Comparison of ENCODE assay signal across 16 cellular contexts in genomic region chr9:16192403-16193017, GRCh38.
DNase-seq lines count a peak whose midpoint lies in the region; ATAC-seq, FAIRE-seq and TF ChIP-seq lines count a peak whose summit lies in the region.
"Had no signal": no experiment of that assay in that cellular context is flagged by ENCODE, and none has a peak within 500 bp of the region (broad histone marks: within the 10 kb centered on the region; RNA-seq: fewer than 3 reads in every experiment).

No MANE protein-coding gene starts in this region.

- no peak overlapping the region for H3K14ac ChIP-seq in H1 (ENCODE audit: insufficient read length)

- H3K4me1 Mint-ChIP-seq in activated CD8-positive, alpha-beta T cell treated with anti-CD3 and anti-CD28 coated beads, Interleukin-2, amount 10 ng/mL, durations not matched to agents 7 days and 5 days (ENCODE audit: low read depth): peaks cover 5% of the 10 kb centered on the region
- H3K4me1 Mint-ChIP-seq: activated B cell treated with CpG ODN at 0.5 μM for 24 hours had no signal

- H2AFZ ChIP-seq in DND-41 (ENCODE audit: low read depth, low read length): no peak overlapping the region
- H2AFZ ChIP-seq in H1 (ENCODE audit: low read length): peak overlapping the region; percentile 84; the same call in 1 of the 2 replicates
- H2AFZ ChIP-seq in osteoblast (ENCODE audit: low read length): peak overlapping the region; percentile 54
- no peak overlapping the region for H2AFZ ChIP-seq in Karpas-422 (ENCODE audit: low read length)

- no peak for TF ChIP-seq EP300 in H1 (IDR thresholded peaks at IDR 0.05; ENCODE audit: borderline replicate concordance in 1 of 2, low read depth in 2 of 2, low read length in 2 of 2)

- no peaks in the 10 kb centered on the region for H3K27me3 Mint-ChIP-seq in activated CD8-positive, alpha-beta T cell treated with anti-CD3 and anti-CD28 coated beads, Interleukin-2, amount 10 ng/mL, durations not matched to agents 7 days and 5 days (ENCODE audit: low read depth)
- H3K27me3 Mint-ChIP-seq: activated B cell treated with CpG ODN at 0.5 μM for 24 hours had no signal

- no peak overlapping the region for H2BK15ac ChIP-seq in H1 (ENCODE audit: low read length)

- H2BK20ac ChIP-seq in H1 (ENCODE audit: low read length): no peak overlapping the region

- H3K27ac Mint-ChIP-seq in activated CD8-positive, alpha-beta T cell treated with anti-CD3 and anti-CD28 coated beads, Interleukin-2, amount 10 ng/mL, durations not matched to agents 7 days and 5 days: no peak overlapping the region
- H3K27ac Mint-ChIP-seq: activated B cell treated with CpG ODN at 0.5 μM for 24 hours; CD8-positive, alpha-beta T cell had no signal

- TF ChIP-seq RAD21 in H1 (IDR thresholded peaks at IDR 0.05 in 1 of 2, conservative IDR thresholded peaks at IDR 0.05 in 1 of 2; ENCODE audit: low read depth in 2 of 2, low read length in 2 of 2): no peak

- H3K4me3 ChIP-seq in DND-41 (ENCODE audit: low read depth in 1 of 2, low read length in 2 of 2) (no peak overlapping the region), H1 (ENCODE audit: extremely low read depth in 1 of 4, insufficient read depth in 2 of 4, low read depth in 3 of 4, low read length in 4 of 4) (peak overlapping the region in 1 of 4 experiments; percentile 5; a peak in 1 of 8 replicates), osteoblast (ENCODE audit: insufficient read depth, low read length) (peak overlapping the region; percentile 34), Karpas-422 (ENCODE audit: low read length) (no peak overlapping the region)
- H3K4me3 ChIP-seq: body of pancreas, psoas muscle, stomach had no signal

- H4K20me1 ChIP-seq in DND-41 (ENCODE audit: insufficient read depth, low read length) (no peaks in the 10 kb centered on the region), H1 (replicated peaks in 1 of 2; ENCODE audit: control insufficient read depth in 1 of 2, insufficient read depth in 2 of 2, low read length in 2 of 2) (no peaks in the 10 kb centered on the region), osteoblast (ENCODE audit: insufficient read depth, low read length) (no peaks in the 10 kb centered on the region), Karpas-422 (ENCODE audit: insufficient read depth, low read depth, low read length) (no peaks in the 10 kb centered on the region)

- no peaks in the 10 kb centered on the region for H3K9me2 ChIP-seq in Karpas-422 (replicated peaks; ENCODE audit: insufficient read depth, low read length)

- H2BK120ac ChIP-seq in H1 (replicated peaks; ENCODE audit: low read depth, low read length): no peak overlapping the region

- no peak overlapping the region for H4K8ac ChIP-seq in H1 (ENCODE audit: extremely low read depth, insufficient read depth, low read length)

- FAIRE-seq in H1 (lab: Jason Lieb, UNC): no peak

- peaks cover 5% of the 10 kb centered on the region for H3K9me3 Mint-ChIP-seq in activated CD8-positive, alpha-beta T cell treated with anti-CD3 and anti-CD28 coated beads, Interleukin-2, amount 10 ng/mL, durations not matched to agents 7 days and 5 days (ENCODE audit: insufficient read depth)

- no peak overlapping the region for H3K27ac ChIP-seq in DND-41 (ENCODE audit: low read length)
- H3K27ac ChIP-seq in H1 (ENCODE audit: low read depth, low read length): no peak overlapping the region
- H3K27ac ChIP-seq in osteoblast (ENCODE audit: low read depth, low read length): peak overlapping the region; percentile 74
- no peak overlapping the region for H3K27ac ChIP-seq in Karpas-422 (ENCODE audit: low read length)
- H3K27ac ChIP-seq: body of pancreas, psoas muscle had no signal

- CTCF ChIA-PET in H1 (lab: Charles Lee; ENCODE audit: partially characterized antibody): interaction anchor here (0.5 to 2.7 kb wide), 6 partner anchors 11 to 309 kb away, joined by 3 to 8 read pairs (median 4); no protein-coding TSS in a partner anchor
- CTCF ChIA-PET in activated CD8-positive, alpha-beta T cell treated with anti-CD3 and anti-CD28 coated beads, Interleukin-2, amount 10 ng/mL, durations not matched to agents 7 days and 5 days (lab: Charles Lee): no interaction called here

- no peak for DNase-seq in DND-41
- DNase-seq in NCI-H526 treated with DMSO at 0.1 percent for 48 hours (lab: John Stamatoyannopoulos, UW): peak; percentile 93
- no peak for DNase-seq in H1 (ENCODE audit: low read depth in 1 of 2, low spot score in 2 of 2)
- DNase-seq in osteoblast (ENCODE audit: insufficient read length, low spot score, missing footprints): no peak
- no peak for DNase-seq in NK-92 treated with Interleukin-12 subunit alpha and Interleukin-12 subunit beta, amount 100 ng/mL, for 24 hours (lab: John Stamatoyannopoulos, UW)
- DNase-seq in activated CD8-positive, alpha-beta T cell treated with anti-CD3 and anti-CD28 coated beads, Interleukin-2, amount 10 ng/mL, durations not matched to agents 7 days and 5 days: no peak
- DNase-seq in Karpas-422: no peak
- DNase-seq: activated B cell treated with CpG ODN at 0.5 μM for 24 hours; activated T-cell treated with anti-CD3 and anti-CD28 coated beads, Interleukin-2, amount 50 U/mL, for 1 hour; NCI-H1048; SHP77 treated with DMSO at 0.1 percent for 48 hours had no signal

- no peak overlapping the region for H2BK5ac ChIP-seq in H1 (ENCODE audit: low read depth, low read length)

- no peak overlapping the region for H3K23ac ChIP-seq in H1 (ENCODE audit: insufficient read length)

- H3K23me2 ChIP-seq in H1 (ENCODE audit: low read depth, low read length): no peaks in the 10 kb centered on the region

- H3K36me3 Mint-ChIP-seq in activated CD8-positive, alpha-beta T cell treated with anti-CD3 and anti-CD28 coated beads, Interleukin-2, amount 10 ng/mL, durations not matched to agents 7 days and 5 days (ENCODE audit: low read depth): peaks cover 3% of the 10 kb centered on the region
- H3K36me3 Mint-ChIP-seq: CD8-positive, alpha-beta T cell had no signal

- no peak for TF ChIP-seq POLR2A in H1 (IDR thresholded peaks at IDR 0.05; ENCODE audit: control extremely low read depth in 1 of 2, low read depth in 2 of 2, low read length in 2 of 2)

- POLR2A ChIA-PET in H1 (lab: Charles Lee; ENCODE audit: partially characterized antibody): no interaction called here
- POLR2A ChIA-PET in activated CD8-positive, alpha-beta T cell treated with anti-CD3 and anti-CD28 coated beads, Interleukin-2, amount 10 ng/mL, durations not matched to agents 7 days and 5 days (lab: Charles Lee): no interaction called here

- H4K5ac ChIP-seq in H1 (ENCODE audit: insufficient read length, low read depth, low read length): no peak overlapping the region

- H3K4ac ChIP-seq in H1 (replicated peaks; ENCODE audit: insufficient read length, low read depth, low read length): no peak overlapping the region

- no peak overlapping the region for H2AK5ac ChIP-seq in H1 (ENCODE audit: low read depth, low read length)

- H3K79me1 ChIP-seq in H1 (ENCODE audit: low read depth, low read length): no peaks in the 10 kb centered on the region

- H4K91ac ChIP-seq in H1 (replicated peaks; ENCODE audit: insufficient read length, low read length): no peak overlapping the region

- H3K27me3 ChIP-seq in DND-41 (ENCODE audit: insufficient read depth, low read length, poor library complexity): no peaks in the 10 kb centered on the region
- no peaks in the 10 kb centered on the region; a peak in 1 of 7 replicates for H3K27me3 ChIP-seq in H1 (replicated peaks in 1 of 4; ENCODE audit: control insufficient read depth in 3 of 4, extremely low read depth in 1 of 4, insufficient read depth in 3 of 4, low read length in 3 of 4)
- no peaks in the 10 kb centered on the region for H3K27me3 ChIP-seq in osteoblast (ENCODE audit: insufficient read depth, low read length)
- H3K27me3 ChIP-seq in Karpas-422 (ENCODE audit: low read length): no peaks in the 10 kb centered on the region
- H3K27me3 ChIP-seq: body of pancreas, stomach had no signal

- H3K9me3 ChIP-seq in DND-41 (ENCODE audit: insufficient read depth, low read length, severe bottlenecking): no peaks in the 10 kb centered on the region
- peaks cover 0 to 2% of the 10 kb centered on the region in 2 experiments; a peak in 1 of 4 replicates for H3K9me3 ChIP-seq in H1 (ENCODE audit: insufficient read depth in 2 of 2, low read depth in 1 of 2, low read length in 1 of 2)
- no peaks in the 10 kb centered on the region for H3K9me3 ChIP-seq in osteoblast (ENCODE audit: low read depth, low read length)
- H3K9me3 ChIP-seq in Karpas-422 (ENCODE audit: low read length): no peaks in the 10 kb centered on the region
- H3K9me3 ChIP-seq: body of pancreas, psoas muscle had no signal

- no peak overlapping the region; the same call in 1 of the 2 replicates for H3K18ac ChIP-seq in H1 (ENCODE audit: extremely low read depth, low read length)

- 84% methylated on average over 2 of the region's 6 CpGs; no CpG with 5 or more reads in 1 of the 2 experiments for WGBS in H1 (ENCODE audit: extremely low coverage in 1 of 2, insufficient coverage in 1 of 2, insufficient read length in 1 of 2, insufficient replicate concordance in 2 of 2, low coverage in 1 of 2, low lambda C conversion rate in 2 of 2, missing lambda C conversion rate in 1 of 2), 2 experiments

- no peak overlapping the region for H2BK12ac ChIP-seq in H1 (ENCODE audit: low read depth, low read length)

- peak overlapping the region; percentile 8; the same call in 1 of the 2 replicates for H3K4me2 ChIP-seq in DND-41 (ENCODE audit: insufficient read depth, low read length)
- no peak overlapping the region; a peak in 1 of 4 replicates for H3K4me2 ChIP-seq in H1 (ENCODE audit: insufficient read depth in 1 of 2, low read depth in 2 of 2, low read length in 2 of 2)
- peak overlapping the region; percentile 64 for H3K4me2 ChIP-seq in osteoblast (ENCODE audit: insufficient read depth, low read length)
- no peak overlapping the region for H3K4me2 ChIP-seq in Karpas-422 (ENCODE audit: low read depth, low read length, poor library complexity, severe bottlenecking)

- H3K4me3 Mint-ChIP-seq in activated CD8-positive, alpha-beta T cell treated with anti-CD3 and anti-CD28 coated beads, Interleukin-2, amount 10 ng/mL, durations not matched to agents 7 days and 5 days: no peak overlapping the region
- H3K4me3 Mint-ChIP-seq: activated B cell treated with CpG ODN at 0.5 μM for 24 hours; CD8-positive, alpha-beta T cell had no signal

- no peaks in the 10 kb centered on the region for H3K79me2 ChIP-seq in DND-41 (ENCODE audit: insufficient read depth, low read length)
- H3K79me2 ChIP-seq in H1 (ENCODE audit: control insufficient read depth in 1 of 2, insufficient read depth in 2 of 2, low read length in 2 of 2): no peaks in the 10 kb centered on the region
- H3K79me2 ChIP-seq in osteoblast (ENCODE audit: insufficient read depth, low read length): no peaks in the 10 kb centered on the region
- no peaks in the 10 kb centered on the region for H3K79me2 ChIP-seq in Karpas-422 (ENCODE audit: low read length)

- H3K4me1 ChIP-seq in DND-41 (ENCODE audit: insufficient read depth, low read length) (no peaks in the 10 kb centered on the region), H1 (replicated peaks in 1 of 4; ENCODE audit: control insufficient read depth in 3 of 4, insufficient read depth in 4 of 4, low read length in 3 of 4) (peaks cover 1 to 7% (median 4%) of the 10 kb centered on the region in 4 experiments; a peak in 3 of 7 replicates), osteoblast (ENCODE audit: insufficient read depth, low read length) (peaks cover 34% of the 10 kb centered on the region), Karpas-422 (ENCODE audit: low read length) (peaks cover 3% of the 10 kb centered on the region; the same call in 1 of the 2 replicates)
- H3K4me1 ChIP-seq: body of pancreas, psoas muscle had no signal

- no peak for ATAC-seq in DND-41 (ENCODE audit: insufficient read depth, low read depth)
- ATAC-seq in HG03378 (IDR thresholded peaks at IDR 0.05; ENCODE audit: unreplicated experiment): no peak
- no peak for ATAC-seq in activated CD8-positive, alpha-beta T cell treated with anti-CD3 and anti-CD28 coated beads, Interleukin-2, amount 10 ng/mL, durations not matched to agents 7 days and 5 days

- H3K36me3 ChIP-seq in DND-41 (ENCODE audit: insufficient read depth, low read length) (no peaks in the 10 kb centered on the region), H1 (ENCODE audit: control insufficient read depth in 2 of 4, insufficient read depth in 4 of 4, low read length in 3 of 4) (no peaks in the 10 kb centered on the region), osteoblast (ENCODE audit: insufficient read depth, low read length) (no peaks in the 10 kb centered on the region), Karpas-422 (ENCODE audit: insufficient read depth, low read length) (no peaks in the 10 kb centered on the region)
- H3K36me3 ChIP-seq: stomach had no signal

- no peak overlapping the region for H3K56ac ChIP-seq in H1 (replicated peaks; ENCODE audit: insufficient read length, low read depth, low read length)

- H3K9ac ChIP-seq in DND-41 (ENCODE audit: low read depth, low read length): no peak overlapping the region
- H3K9ac ChIP-seq in H1 (replicated peaks in 1 of 4; ENCODE audit: extremely low read depth in 1 of 4, low read depth in 3 of 4, low read length in 3 of 4): no peak overlapping the region
- H3K9ac ChIP-seq in Karpas-422 (ENCODE audit: low read length): no peak overlapping the region

- TF ChIP-seq CTCF in DND-41 (IDR thresholded peaks at IDR 0.05; ENCODE audit: borderline replicate concordance, extremely low read depth, low read length, poor library complexity, severe bottlenecking) (no peak), H1 (IDR thresholded peaks at IDR 0.05; ENCODE audit: control extremely low read depth in 1 of 3, insufficient read depth in 1 of 3, low read depth in 1 of 3, low read length in 3 of 3) (no peak), osteoblast (IDR thresholded peaks at IDR 0.05; ENCODE audit: extremely low read depth, low read depth, low read length) (no peak)

Comparison
In these comparisons a context has a peak if more than half of its experiments do, and no peak if none do; other contexts are left out.
1. H2AFZ ChIP-seq: peak in H1 (single experiment) and osteoblast (single experiment); none in DND-41 (single experiment) and Karpas-422 (single experiment).
2. H3K4me2 ChIP-seq: peak in DND-41 (single experiment) and osteoblast (single experiment); none in H1 (0 of 2) and Karpas-422 (single experiment).